Comparison of ENCODE assay signal across 35 cellular contexts in genomic region chr14:93214598-93214997, GRCh38.
"Had no signal": no experiment of that assay in that cellular context is flagged by ENCODE, and none has a peak within 500 bp of the region (broad histone marks: within the 10 kb centered on the region; RNA-seq: fewer than 3 reads in every experiment).

No MANE protein-coding gene starts in this region.

- H3K4me2 ChIP-seq: KMS-11 had no signal

- H3K27me3 ChIP-seq: MG63 had no signal

- DNase-seq: Karpas-422, Kasumi-1, MG63, MM.1S, MV-4-11, NCI-H1048, NCI-H1092, NCI-H1092 treated with DMSO at 0.1 percent for 48 hours, NCI-H1105, NCI-H1105 treated with DMSO at 0.1 percent for 48 hours, NCI-H1417, NCI-H1417 treated with DMSO at 0.1 percent for 48 hours, NCI-H1436, NCI-H1436 treated with DMSO at 0.1 percent for 48 hours, NCI-H146, NCI-H1694, NCI-H1694 treated with DMSO at 0.1 percent for 48 hours, NCI-H187, NCI-H187 treated with DMSO at 0.1 percent for 48 hours, NCI-H1930, NCI-H2029, NCI-H2029 treated with DMSO at 0.1 percent for 48 hours, NCI-H2081, NCI-H2081 treated with DMSO at 0.1 percent for 48 hours, NCI-H2107, NCI-H2171, NCI-H2171 treated with DMSO at 0.1 percent for 48 hours, NCI-H2227 treated with DMSO at 0.1 percent for 48 hours, NCI-H226, NCI-H345, NCI-H446, NCI-H446 treated with DMSO at 0.1 percent for 48 hours, NCI-H510A, NCI-H510A treated with DMSO at 0.1 percent for 48 hours had no signal

- H3K9ac ChIP-seq: KMS-11 had no signal

- H3K9me3 ChIP-seq: MG63 had no signal

- H3K27ac ChIP-seq: KMS-11 had no signal

- H3K4me3 ChIP-seq: MG63 had no signal
